In the genomic region with DNA sequence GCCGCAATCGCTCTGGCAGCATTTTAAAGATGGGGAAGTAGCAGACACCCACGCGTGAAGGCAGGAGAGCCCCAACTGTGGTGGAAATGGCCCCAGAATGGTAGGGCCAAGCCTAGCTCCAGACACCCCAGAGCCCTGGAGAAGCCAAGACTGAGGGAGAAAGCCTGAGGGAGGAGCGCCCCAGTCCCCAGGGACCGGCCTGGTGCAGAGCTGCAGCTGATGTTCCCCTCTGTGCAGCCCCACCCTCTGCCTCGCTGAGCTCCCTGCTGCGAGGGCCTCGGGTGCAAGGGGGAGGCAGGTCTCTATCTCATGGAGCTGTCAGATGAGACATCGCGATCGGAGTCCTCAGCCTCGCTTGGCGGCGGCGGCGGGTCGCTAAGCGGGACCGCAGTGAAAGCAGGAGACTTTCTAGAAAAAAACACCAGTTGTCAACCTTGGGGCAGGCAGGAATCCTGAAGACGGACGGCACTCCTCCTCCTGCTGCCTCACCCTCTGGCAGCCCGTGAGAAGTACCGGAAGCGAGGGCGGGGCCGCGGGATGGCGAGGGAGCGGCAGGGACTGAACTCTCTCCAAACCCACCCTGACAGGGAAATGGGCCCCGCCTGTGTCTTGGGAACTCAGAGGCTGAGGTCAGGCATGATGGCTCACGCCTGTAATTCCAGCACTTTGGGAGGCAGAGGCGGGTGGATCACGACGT, we compare ENCODE assay signal across 8 cellular contexts. TPM values are rescaled to one million over a fixed set of nuclear protein-coding genes. Genes with fewer than 3 reads are reported as not detected.
DNase-seq lines count a peak whose midpoint lies in the region; ATAC-seq, FAIRE-seq and TF ChIP-seq lines count a peak whose summit lies in the region.

No MANE protein-coding gene starts in this region.

- no peak for TF ChIP-seq EP300 in HepG2 (IDR thresholded peaks at IDR 0.05; ENCODE audit: low read depth in 2 of 2, low read length in 2 of 2)
- TF ChIP-seq EP300 in HepG2 (CRISPR knock-in tag; IDR thresholded peaks at IDR 0.05; ENCODE audit: borderline replicate concordance) = no peak

- POLR2A ChIA-PET in HepG2 (lab: Yijun Ruan, JAX) = interaction anchor here (1.0 to 7.3 kb wide), 5 partner anchors 8 to 149 kb away, joined by 3 to 108 read pairs (median 15); a partner anchor contains a TSS

- H3K4me3 Mint-ChIP-seq in T-helper 1 cell treated with Interleukin-12 subunit alpha and Interleukin-12 subunit beta and Interleukin-4 antibody, amounts not matched to agents 30 μg/mL and 1 μg/mL, for 36 hours = peak overlapping the region; percentile 56
- H3K4me3 Mint-ChIP-seq in chondrocyte (ENCODE audit: unreplicated experiment) = peak overlapping the region; percentile 56
- H3K4me3 Mint-ChIP-seq in stimulated activated naive CD8-positive, alpha-beta T cell treated with anti-CD3 and anti-CD28 coated beads, Interleukin-15, amount 100 ng/mL, for 72 hours = peak overlapping the region; percentile 68 to 80

- H3K27ac Mint-ChIP-seq in T-helper 1 cell treated with Interleukin-12 subunit alpha and Interleukin-12 subunit beta and Interleukin-4 antibody, amounts not matched to agents 30 μg/mL and 1 μg/mL, for 36 hours = peak overlapping the region; percentile 86
- H3K27ac Mint-ChIP-seq in chondrocyte (ENCODE audit: unreplicated experiment) = peak overlapping the region; percentile 96
- H3K27ac Mint-ChIP-seq in stimulated activated naive CD8-positive, alpha-beta T cell treated with anti-CD3 and anti-CD28 coated beads, Interleukin-15, amount 100 ng/mL, for 72 hours = peak overlapping the region in 1 of 2 donors; percentile 24

- WGBS in HepG2 (ENCODE audit: low lambda C conversion rate) = 96% methylated on average over 35 of the region's 35 CpGs

- no TSS peak for BruUV-seq in HepG2 (replicated peaks; lab: Mats Ljungman, UMichigan)

- peaks cover 42% of the 10 kb centered on the region for H3K4me1 Mint-ChIP-seq in T-helper 1 cell treated with Interleukin-12 subunit alpha and Interleukin-12 subunit beta and Interleukin-4 antibody, amounts not matched to agents 30 μg/mL and 1 μg/mL, for 36 hours (ENCODE audit: low read depth)
- H3K4me1 Mint-ChIP-seq in chondrocyte (ENCODE audit: low read depth) = peaks cover 56% of the 10 kb centered on the region
- H3K4me1 Mint-ChIP-seq in stimulated activated naive CD8-positive, alpha-beta T cell treated with anti-CD3 and anti-CD28 coated beads, Interleukin-15, amount 100 ng/mL, for 72 hours = peaks cover 61% of the 10 kb centered on the region

- no peaks in the 10 kb centered on the region for H3K9me3 ChIP-seq in KOPT-K1 (ENCODE audit: insufficient read depth, low read length, poor library complexity, severe bottlenecking)
- no peaks in the 10 kb centered on the region for H3K9me3 ChIP-seq in HepG2 (ENCODE audit: low read length)
- no peaks in the 10 kb centered on the region for H3K9me3 ChIP-seq in MM.1S (replicated peaks; ENCODE audit: insufficient read depth, low read length)

- peaks cover 48% of the 10 kb centered on the region for H3F3A ChIP-seq in MM.1S (ENCODE audit: insufficient read depth, low read length)

- H3K9me2 ChIP-seq in MM.1S (replicated peaks; ENCODE audit: insufficient read depth, low read length) = no peaks in the 10 kb centered on the region

- TF ChIP-seq CTCF in chondrocyte (IDR thresholded peaks at IDR 0.05) = no peak
- TF ChIP-seq CTCF in HepG2 (CRISPR knock-in tag; IDR thresholded peaks at IDR 0.05) = no peak
- no peak for TF ChIP-seq CTCF in MM.1S (IDR thresholded peaks at IDR 0.05; ENCODE audit: low read length)

- TF ChIP-seq RAD21 in HepG2 (CRISPR knock-in tag; IDR thresholded peaks at IDR 0.05) = no peak

- intact Hi-C loops in HepG2 (cut with micrococcal nuclease; ENCODE audit: unreplicated experiment) = no loop called here

- H3K27ac ChIP-seq in KOPT-K1 (ENCODE audit: low read depth, low read length, poor library complexity, severe bottlenecking) (peak overlapping the region; percentile 52), HepG2 (ENCODE audit: extremely low read length, insufficient read depth, low read length) (no peak overlapping the region), MM.1S (ENCODE audit: low read length) (no peak overlapping the region)

- DNase-seq in DMS79 treated with DMSO at 0.1 percent for 48 hours (lab: John Stamatoyannopoulos, UW) = peak; percentile 75
- DNase-seq in chondrocyte (ENCODE audit: low spot score) = peak; percentile 96
- DNase-seq in HepG2 (ENCODE audit: low spot score) = no peak
- peak in 1 of 2 donors; percentile 42 for DNase-seq in stimulated activated naive CD8-positive, alpha-beta T cell treated with anti-CD3 and anti-CD28 coated beads, Interleukin-15, amount 100 ng/mL, for 72 hours
- DNase-seq in MM.1S = no peak

- H4K20me1 ChIP-seq in HepG2 (ENCODE audit: insufficient read depth, low read length) = peaks cover 34% of the 10 kb centered on the region
- H4K20me1 ChIP-seq in MM.1S (ENCODE audit: insufficient read depth, low read length) = peaks cover 33% of the 10 kb centered on the region

- H2AFZ ChIP-seq in HepG2 (ENCODE audit: low read length) (no peak overlapping the region), MM.1S (ENCODE audit: low read length) (no peak overlapping the region)

- H3K27me3 ChIP-seq in HepG2 (ENCODE audit: control insufficient read depth in 1 of 2, insufficient read depth in 2 of 2, low read length in 2 of 2) = no peaks in the 10 kb centered on the region; a peak in 1 of 5 replicates
- no peaks in the 10 kb centered on the region for H3K27me3 ChIP-seq in MM.1S (replicated peaks; ENCODE audit: insufficient read depth, low read length)

- H3K4me2 ChIP-seq in HepG2 (ENCODE audit: low read depth, low read length) (no peak overlapping the region), MM.1S (ENCODE audit: low read depth, low read length) (no peak overlapping the region)

- CTCF ChIA-PET in HepG2 (lab: Yijun Ruan, JAX; ENCODE audit: low intra/inter-chr PET ratio, low total read pairs) = no interaction called here

- H3K27me3 Mint-ChIP-seq in T-helper 1 cell treated with Interleukin-12 subunit alpha and Interleukin-12 subunit beta and Interleukin-4 antibody, amounts not matched to agents 30 μg/mL and 1 μg/mL, for 36 hours (ENCODE audit: low read depth) = no peaks in the 10 kb centered on the region
- no peaks in the 10 kb centered on the region for H3K27me3 Mint-ChIP-seq in chondrocyte (ENCODE audit: low read depth)
- no peaks in the 10 kb centered on the region for H3K27me3 Mint-ChIP-seq in stimulated activated naive CD8-positive, alpha-beta T cell treated with anti-CD3 and anti-CD28 coated beads, Interleukin-15, amount 100 ng/mL, for 72 hours

- H3K9ac ChIP-seq in HepG2 (ENCODE audit: insufficient read depth, low read depth, low read length) (no peak overlapping the region), MM.1S (ENCODE audit: low read length) (no peak overlapping the region)

- TF ChIP-seq POLR2A in HepG2 (IDR thresholded peaks at IDR 0.05; ENCODE audit: insufficient read depth in 1 of 2, low read depth in 2 of 2, low read length in 2 of 2) = no peak

- in situ Hi-C loops in HepG2 (cut with HindIII; ENCODE audit: extremely low pct_ligation_motif_present, low pct_unique_long_range_greater_than_20kb) = no loop called here

- no peak overlapping the region for H3K4me3 ChIP-seq in HepG2 (replicated peaks in 1 of 3; ENCODE audit: insufficient read depth in 1 of 3, low read depth in 2 of 3, low read length in 3 of 3)
- H3K4me3 ChIP-seq in MM.1S (ENCODE audit: low read length) = no peak overlapping the region

- H3K4me1 ChIP-seq in HepG2 (ENCODE audit: insufficient read depth, low read length) = peaks cover 53% of the 10 kb centered on the region
- H3K4me1 ChIP-seq in MM.1S (ENCODE audit: low read length) = peaks cover 7% of the 10 kb centered on the region

- peaks cover 16% of the 10 kb centered on the region for H3K79me2 ChIP-seq in HepG2 (ENCODE audit: insufficient read depth, low read length)
- H3K79me2 ChIP-seq in MM.1S (ENCODE audit: low read length) = peaks cover 21% of the 10 kb centered on the region

- H3K36me3 ChIP-seq in KOPT-K1 (ENCODE audit: insufficient read depth, low read length) = peaks cover 80% of the 10 kb centered on the region
- peaks cover 0 to 35% of the 10 kb centered on the region in 2 experiments; a peak in 4 of 5 replicates for H3K36me3 ChIP-seq in HepG2 (replicated peaks in 1 of 2; ENCODE audit: control insufficient read depth in 1 of 2, insufficient read depth in 2 of 2, low read length in 2 of 2)
- H3K36me3 ChIP-seq in MM.1S (replicated peaks; ENCODE audit: insufficient read depth, low read length) = peaks cover 8% of the 10 kb centered on the region; the same call in 1 of the 2 replicates

- no peaks in the 10 kb centered on the region for H3K9me3 Mint-ChIP-seq in T-helper 1 cell treated with Interleukin-12 subunit alpha and Interleukin-12 subunit beta and Interleukin-4 antibody, amounts not matched to agents 30 μg/mL and 1 μg/mL, for 36 hours
- H3K9me3 Mint-ChIP-seq in chondrocyte (ENCODE audit: low read depth) = no peaks in the 10 kb centered on the region
- H3K9me3 Mint-ChIP-seq in stimulated activated naive CD8-positive, alpha-beta T cell treated with anti-CD3 and anti-CD28 coated beads, Interleukin-15, amount 100 ng/mL, for 72 hours = no peaks in the 10 kb centered on the region

- peak; percentile 2 for ATAC-seq in HepG2
- ATAC-seq in stimulated activated naive CD8-positive, alpha-beta T cell treated with anti-CD3 and anti-CD28 coated beads, Interleukin-15, amount 100 ng/mL, for 72 hours = peak; percentile 38
- ATAC-seq in GM18498 (IDR thresholded peaks at IDR 0.05; ENCODE audit: unreplicated experiment) = no peak

- no peak for FAIRE-seq in HepG2 (lab: Jason Lieb, UNC)

- peaks cover 34% of the 10 kb centered on the region for H3K36me3 Mint-ChIP-seq in T-helper 1 cell treated with Interleukin-12 subunit alpha and Interleukin-12 subunit beta and Interleukin-4 antibody, amounts not matched to agents 30 μg/mL and 1 μg/mL, for 36 hours (ENCODE audit: low read depth)
- H3K36me3 Mint-ChIP-seq in chondrocyte (ENCODE audit: low read depth) = peaks cover 25% of the 10 kb centered on the region

RNA-seq across cellular contexts. Expression of a gene that starts 6.0 kb away (rescaled TPM):
- total RNA-seq in chondrocyte (2,133 to 3,148 TPM (median 3,067 TPM) in 3 replicates), HepG2 (2016; rRNA removed; fragmentation: Illumina TruSeq; extraction: Trizol) (3,038 and 4,052 TPM in 2 replicates)
- 4,250 and 4,349 TPM in 2 replicates for total RNA-seq in HepG2 (2016; cell fraction: cytosol; rRNA removed; fragmentation: Illumina TruSeq; extraction: Trizol; ENCODE audit: low read depth)
- 3,016 and 4,088 TPM in 2 replicates for total RNA-seq in HepG2 (2016; cell fraction: insoluble cytoplasmic fraction; rRNA removed; fragmentation: Illumina TruSeq; extraction: Trizol)
- 3,384 and 3,615 TPM in 2 replicates for total RNA-seq in HepG2 (2016; cell fraction: membrane; rRNA removed; fragmentation: Illumina TruSeq; extraction: Trizol)
- 1,080 and 1,144 TPM in 2 replicates for total RNA-seq in HepG2 (2016; cell fraction: nucleus; rRNA removed; fragmentation: Illumina TruSeq; extraction: Trizol)
- polyA plus RNA-seq in HepG2 (2011; rRNA removed) = 12,395 and 12,722 TPM in 2 replicates
- polyA plus RNA-seq in HepG2 (2011; cell fraction: cytosol; rRNA removed) = 13,143 and 20,886 TPM in 2 replicates
- 4,563 and 5,385 TPM in 2 replicates for polyA plus RNA-seq in HepG2 (2011; cell fraction: nucleus; rRNA removed)
- 4,491 and 5,608 TPM in 2 replicates for polyA plus RNA-seq in HepG2 (2012)
- 5,853 and 5,973 TPM in 2 replicates for polyA plus RNA-seq in HepG2 (2016; cell fraction: cytosol; fragmentation: Illumina TruSeq; extraction: Trizol; ENCODE audit: low read depth)
- 5,263 and 5,331 TPM in 2 replicates for polyA plus RNA-seq in HepG2 (2016; cell fraction: insoluble cytoplasmic fraction; fragmentation: Illumina TruSeq; extraction: Trizol; ENCODE audit: low read depth)
- 4,187 and 4,205 TPM in 2 replicates for polyA plus RNA-seq in HepG2 (2016; cell fraction: membrane; fragmentation: Illumina TruSeq; extraction: Trizol; ENCODE audit: low read depth)
- polyA plus RNA-seq in HepG2 (2016; cell fraction: nucleus; fragmentation: Illumina TruSeq; extraction: Trizol; ENCODE audit: insufficient read depth, low read depth) = 2,003 and 2,068 TPM in 2 replicates
- 14,131 and 14,841 TPM in 2 replicates for polyA minus RNA-seq in HepG2 (2011; rRNA and poly(A)+ RNA removed; ENCODE audit: low replicate concordance)
- 5,645 and 5,680 TPM in 2 replicates for polyA minus RNA-seq in HepG2 (2011; cell fraction: cytosol; rRNA and poly(A)+ RNA removed)
- 1,044 and 1,523 TPM in 2 replicates for polyA minus RNA-seq in HepG2 (2011; cell fraction: nucleus; rRNA and poly(A)+ RNA removed)

RNA-seq across cellular contexts. Expression of a gene that starts 15.5 kb away (rescaled TPM):
- total RNA-seq in chondrocyte (29.0 to 29.5 TPM (median 29.2 TPM) in 3 replicates), HepG2 (2016; rRNA removed; fragmentation: Illumina TruSeq; extraction: Trizol) (7.0 and 12.8 TPM in 2 replicates)
- total RNA-seq in HepG2 (2016; cell fraction: cytosol; rRNA removed; fragmentation: Illumina TruSeq; extraction: Trizol; ENCODE audit: low read depth) = 2.3 and 2.6 TPM in 2 replicates
- 6.1 and 12.5 TPM in 2 replicates for total RNA-seq in HepG2 (2016; cell fraction: insoluble cytoplasmic fraction; rRNA removed; fragmentation: Illumina TruSeq; extraction: Trizol)
- 4.1 and 5.9 TPM in 2 replicates for total RNA-seq in HepG2 (2016; cell fraction: membrane; rRNA removed; fragmentation: Illumina TruSeq; extraction: Trizol)
- 13.7 and 16.1 TPM in 2 replicates for total RNA-seq in HepG2 (2016; cell fraction: nucleus; rRNA removed; fragmentation: Illumina TruSeq; extraction: Trizol)
- 14.6 and 18.3 TPM in 2 replicates for polyA plus RNA-seq in HepG2 (2011; rRNA removed)
- polyA plus RNA-seq in HepG2 (2011; cell fraction: cytosol; rRNA removed) = 7.8 and 9.6 TPM in 2 replicates
- polyA plus RNA-seq in HepG2 (2011; cell fraction: nucleus; rRNA removed) = 132 TPM in 2 replicates
- polyA plus RNA-seq in HepG2 (2012) = 8.0 and 11.7 TPM in 2 replicates
- 1.9 TPM in 2 replicates for polyA plus RNA-seq in HepG2 (2016; cell fraction: cytosol; fragmentation: Illumina TruSeq; extraction: Trizol; ENCODE audit: low read depth)
- polyA plus RNA-seq in HepG2 (2016; cell fraction: insoluble cytoplasmic fraction; fragmentation: Illumina TruSeq; extraction: Trizol; ENCODE audit: low read depth) = 6.6 and 8.2 TPM in 2 replicates
- polyA plus RNA-seq in HepG2 (2016; cell fraction: membrane; fragmentation: Illumina TruSeq; extraction: Trizol; ENCODE audit: low read depth) = 3.2 and 3.5 TPM in 2 replicates
- 54.2 and 55.8 TPM in 2 replicates for polyA plus RNA-seq in HepG2 (2016; cell fraction: nucleus; fragmentation: Illumina TruSeq; extraction: Trizol; ENCODE audit: insufficient read depth, low read depth)
- polyA minus RNA-seq in HepG2 (2011; rRNA and poly(A)+ RNA removed; ENCODE audit: low replicate concordance) = 0.61 and 11.8 TPM in 2 replicates
- polyA minus RNA-seq in HepG2 (2011; cell fraction: cytosol; rRNA and poly(A)+ RNA removed) = 2.9 and 3.4 TPM in 2 replicates
- polyA minus RNA-seq in HepG2 (2011; cell fraction: nucleus; rRNA and poly(A)+ RNA removed) = 12.5 and 14.4 TPM in 2 replicates

RNA-seq across cellular contexts. Expression of a gene that starts 27.8 kb away (rescaled TPM):
- total RNA-seq in chondrocyte (27.1 to 39.3 TPM (median 32.5 TPM) in 3 replicates), HepG2 (2016; rRNA removed; fragmentation: Illumina TruSeq; extraction: Trizol) (50.0 and 56.7 TPM in 2 replicates)
- total RNA-seq in HepG2 (2016; cell fraction: cytosol; rRNA removed; fragmentation: Illumina TruSeq; extraction: Trizol; ENCODE audit: low read depth) = 12.9 and 15.9 TPM in 2 replicates
- 47.8 and 60.1 TPM in 2 replicates for total RNA-seq in HepG2 (2016; cell fraction: insoluble cytoplasmic fraction; rRNA removed; fragmentation: Illumina TruSeq; extraction: Trizol)
- total RNA-seq in HepG2 (2016; cell fraction: membrane; rRNA removed; fragmentation: Illumina TruSeq; extraction: Trizol) = 14.5 and 16.3 TPM in 2 replicates
- total RNA-seq in HepG2 (2016; cell fraction: nucleus; rRNA removed; fragmentation: Illumina TruSeq; extraction: Trizol) = 58.7 and 75.9 TPM in 2 replicates
- 47.3 and 52.9 TPM in 2 replicates for polyA plus RNA-seq in HepG2 (2011; rRNA removed)
- 23.1 and 25.0 TPM in 2 replicates for polyA plus RNA-seq in HepG2 (2011; cell fraction: cytosol; rRNA removed)
- 189 and 191 TPM in 2 replicates for polyA plus RNA-seq in HepG2 (2011; cell fraction: nucleus; rRNA removed)
- polyA plus RNA-seq in HepG2 (2012) = 39.3 and 51.1 TPM in 2 replicates
- 5.0 and 5.2 TPM in 2 replicates for polyA plus RNA-seq in HepG2 (2016; cell fraction: cytosol; fragmentation: Illumina TruSeq; extraction: Trizol; ENCODE audit: low read depth)
- 58.8 and 61.3 TPM in 2 replicates for polyA plus RNA-seq in HepG2 (2016; cell fraction: insoluble cytoplasmic fraction; fragmentation: Illumina TruSeq; extraction: Trizol; ENCODE audit: low read depth)
- 8.6 and 9.0 TPM in 2 replicates for polyA plus RNA-seq in HepG2 (2016; cell fraction: membrane; fragmentation: Illumina TruSeq; extraction: Trizol; ENCODE audit: low read depth)
- 230 and 250 TPM in 2 replicates for polyA plus RNA-seq in HepG2 (2016; cell fraction: nucleus; fragmentation: Illumina TruSeq; extraction: Trizol; ENCODE audit: insufficient read depth, low read depth)
- polyA minus RNA-seq in HepG2 (2011; rRNA and poly(A)+ RNA removed; ENCODE audit: low replicate concordance) = 70.3 and 126 TPM in 2 replicates
- polyA minus RNA-seq in HepG2 (2011; cell fraction: cytosol; rRNA and poly(A)+ RNA removed) = 17.4 and 20.0 TPM in 2 replicates
- polyA minus RNA-seq in HepG2 (2011; cell fraction: nucleus; rRNA and poly(A)+ RNA removed) = 63.5 and 67.9 TPM in 2 replicates

RNA-seq across cellular contexts. Expression of a gene that starts 46.4 kb away (rescaled TPM):
- total RNA-seq in chondrocyte (23.0 to 27.7 TPM (median 25.0 TPM) in 3 replicates), HepG2 (2016; rRNA removed; fragmentation: Illumina TruSeq; extraction: Trizol) (65.6 and 100 TPM in 2 replicates)
- total RNA-seq in HepG2 (2016; cell fraction: cytosol; rRNA removed; fragmentation: Illumina TruSeq; extraction: Trizol; ENCODE audit: low read depth) = 7.2 and 7.6 TPM in 2 replicates
- total RNA-seq in HepG2 (2016; cell fraction: insoluble cytoplasmic fraction; rRNA removed; fragmentation: Illumina TruSeq; extraction: Trizol) = 68.5 and 86.5 TPM in 2 replicates
- 25.1 and 25.2 TPM in 2 replicates for total RNA-seq in HepG2 (2016; cell fraction: membrane; rRNA removed; fragmentation: Illumina TruSeq; extraction: Trizol)
- total RNA-seq in HepG2 (2016; cell fraction: nucleus; rRNA removed; fragmentation: Illumina TruSeq; extraction: Trizol) = 57.8 and 60.8 TPM in 2 replicates
- polyA plus RNA-seq in HepG2 (2011; rRNA removed) = 42.8 and 51.1 TPM in 2 replicates
- 32.2 and 41.0 TPM in 2 replicates for polyA plus RNA-seq in HepG2 (2011; cell fraction: cytosol; rRNA removed)
- 46.7 and 50.4 TPM in 2 replicates for polyA plus RNA-seq in HepG2 (2011; cell fraction: nucleus; rRNA removed)
- 31.0 and 53.6 TPM in 2 replicates for polyA plus RNA-seq in HepG2 (2012)
- polyA plus RNA-seq in HepG2 (2016; cell fraction: cytosol; fragmentation: Illumina TruSeq; extraction: Trizol; ENCODE audit: low read depth) = 3.4 and 4.5 TPM in 2 replicates
- polyA plus RNA-seq in HepG2 (2016; cell fraction: insoluble cytoplasmic fraction; fragmentation: Illumina TruSeq; extraction: Trizol; ENCODE audit: low read depth) = 56.7 and 71.7 TPM in 2 replicates
- polyA plus RNA-seq in HepG2 (2016; cell fraction: membrane; fragmentation: Illumina TruSeq; extraction: Trizol; ENCODE audit: low read depth) = 12.3 and 13.7 TPM in 2 replicates
- 73.7 and 78.3 TPM in 2 replicates for polyA plus RNA-seq in HepG2 (2016; cell fraction: nucleus; fragmentation: Illumina TruSeq; extraction: Trizol; ENCODE audit: insufficient read depth, low read depth)
- polyA minus RNA-seq in HepG2 (2011; rRNA and poly(A)+ RNA removed; ENCODE audit: low replicate concordance) = 92.8 and 252 TPM in 2 replicates
- 51.6 and 71.6 TPM in 2 replicates for polyA minus RNA-seq in HepG2 (2011; cell fraction: cytosol; rRNA and poly(A)+ RNA removed)
- 62.8 and 68.9 TPM in 2 replicates for polyA minus RNA-seq in HepG2 (2011; cell fraction: nucleus; rRNA and poly(A)+ RNA removed)

RNA-seq across cellular contexts. Expression of a gene that starts 47.3 kb away (rescaled TPM):
- total RNA-seq in chondrocyte (169 to 201 TPM (median 170 TPM) in 3 replicates), HepG2 (2016; rRNA removed; fragmentation: Illumina TruSeq; extraction: Trizol) (278 and 343 TPM in 2 replicates)
- total RNA-seq in HepG2 (2016; cell fraction: cytosol; rRNA removed; fragmentation: Illumina TruSeq; extraction: Trizol; ENCODE audit: low read depth) = 189 and 218 TPM in 2 replicates
- total RNA-seq in HepG2 (2016; cell fraction: insoluble cytoplasmic fraction; rRNA removed; fragmentation: Illumina TruSeq; extraction: Trizol) = 286 and 361 TPM in 2 replicates
- 199 and 207 TPM in 2 replicates for total RNA-seq in HepG2 (2016; cell fraction: membrane; rRNA removed; fragmentation: Illumina TruSeq; extraction: Trizol)
- 80.6 and 104 TPM in 2 replicates for total RNA-seq in HepG2 (2016; cell fraction: nucleus; rRNA removed; fragmentation: Illumina TruSeq; extraction: Trizol)
- polyA plus RNA-seq in HepG2 (2011; rRNA removed) = 52.5 and 64.8 TPM in 2 replicates
- polyA plus RNA-seq in HepG2 (2011; cell fraction: cytosol; rRNA removed) = 82.5 and 89.0 TPM in 2 replicates
- 20.2 and 20.8 TPM in 2 replicates for polyA plus RNA-seq in HepG2 (2011; cell fraction: nucleus; rRNA removed)
- 128 and 181 TPM in 2 replicates for polyA plus RNA-seq in HepG2 (2012)
- polyA plus RNA-seq in HepG2 (2016; cell fraction: cytosol; fragmentation: Illumina TruSeq; extraction: Trizol; ENCODE audit: low read depth) = 188 and 220 TPM in 2 replicates
- polyA plus RNA-seq in HepG2 (2016; cell fraction: insoluble cytoplasmic fraction; fragmentation: Illumina TruSeq; extraction: Trizol; ENCODE audit: low read depth) = 342 and 349 TPM in 2 replicates
- polyA plus RNA-seq in HepG2 (2016; cell fraction: membrane; fragmentation: Illumina TruSeq; extraction: Trizol; ENCODE audit: low read depth) = 177 and 178 TPM in 2 replicates
- 114 and 136 TPM in 2 replicates for polyA plus RNA-seq in HepG2 (2016; cell fraction: nucleus; fragmentation: Illumina TruSeq; extraction: Trizol; ENCODE audit: insufficient read depth, low read depth)
- polyA minus RNA-seq in HepG2 (2011; rRNA and poly(A)+ RNA removed; ENCODE audit: low replicate concordance) = 25.3 and 67.0 TPM in 2 replicates
- polyA minus RNA-seq in HepG2 (2011; cell fraction: cytosol; rRNA and poly(A)+ RNA removed) = 12.4 and 18.6 TPM in 2 replicates
- polyA minus RNA-seq in HepG2 (2011; cell fraction: nucleus; rRNA and poly(A)+ RNA removed) = 10.1 and 13.3 TPM in 2 replicates

Comparison
In these comparisons a context has a peak if more than half of its experiments do, and no peak if none do; other contexts are left out.
1. DNase-seq: peak in DMS79 treated with DMSO at 0.1 percent for 48 hours (single experiment) and chondrocyte (single experiment); none in HepG2 (single experiment) and MM.1S (single experiment).
2. Peak in every context shown above with its lines, with median percentiles within 50 percentile points of each other: H3K4me3 Mint-ChIP-seq.